32 cellular contexts compared by ENCODE assay signal in the genomic region with DNA sequence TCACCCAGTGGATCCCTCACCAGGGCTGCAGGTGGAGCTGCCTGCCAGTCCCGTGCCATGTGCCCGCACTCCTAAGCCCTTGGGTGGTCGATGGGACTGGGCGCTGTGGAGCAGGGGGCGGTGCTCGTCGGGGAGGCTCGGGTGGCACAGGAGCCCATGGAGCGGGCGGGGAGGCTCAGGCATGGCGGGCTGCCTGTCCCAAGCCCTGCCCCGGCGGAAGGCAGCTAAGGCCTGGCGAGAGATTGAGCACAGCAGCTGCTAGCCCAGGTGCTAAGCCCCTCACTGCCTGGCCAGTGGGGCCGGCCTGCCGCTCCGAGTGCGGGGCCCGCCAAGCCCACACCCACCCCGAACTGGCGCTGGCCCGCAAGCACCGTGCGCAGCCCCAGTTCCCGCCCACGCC.
"Had no signal": no experiment of that assay in that cellular context is flagged by ENCODE, and none has a peak within 500 bp of the region (broad histone marks: within the 10 kb centered on the region; RNA-seq: fewer than 3 reads in every experiment).

No MANE protein-coding gene starts in this region.

- H3K27me3 ChIP-seq: adrenal gland, ascending aorta, body of pancreas, brain microvascular endothelial cell, breast epithelium, cardiac muscle cell had no signal

- H3K36me3 ChIP-seq: adrenal gland, ascending aorta, brain microvascular endothelial cell, breast epithelium, cardiac muscle cell had no signal

- H3K27ac ChIP-seq: adrenal gland, ascending aorta, body of pancreas, brain microvascular endothelial cell, breast epithelium, cardiac muscle cell had no signal

- H3K4me1 ChIP-seq: adrenal gland, ascending aorta, body of pancreas, breast epithelium had no signal

- H3K4me3 ChIP-seq: adrenal gland, ascending aorta, body of pancreas, breast epithelium, cardiac muscle cell had no signal

- ATAC-seq: activated naive CD4-positive, alpha-beta T cell treated with anti-CD3 and anti-CD28 coated beads, Interleukin-2, amount 50 U/mL, for 72 hours; activated naive CD8-positive, alpha-beta T cell treated with anti-CD3 and anti-CD28 coated beads, Interleukin-2, amount 50 U/mL, for 24 hours; activated T-cell treated with anti-CD3 and anti-CD28 coated beads, Interleukin-2, amount 50 U/mL, for 4 hours; activated T-cell treated with anti-CD3 and anti-CD28 coated beads, Interleukin-2, amount 50 U/mL, for 72 hours; activated T-helper 17 cell treated with anti-CD3 and anti-CD28 coated beads, Interleukin-2, amount 50 U/mL, for 72 hours; body of pancreas had no signal

- DNase-seq: activated effector memory CD4-positive, alpha-beta T cell treated with anti-CD3 and anti-CD28 coated beads, Interleukin-2, amount 50 U/mL, for 16 hours; activated effector memory CD4-positive, alpha-beta T cell treated with Interleukin-2 at 50 U/mL for 16 hours; activated gamma-delta T cell; activated gamma-delta T cell treated with Interleukin-2 at 50 U/mL for 16 hours; activated naive CD4-positive, alpha-beta T cell; activated naive CD4-positive, alpha-beta T cell treated with anti-CD3 and anti-CD28 coated beads for 36 hours; activated naive CD4-positive, alpha-beta T cell treated with anti-CD3 and anti-CD28 coated beads, Interleukin-2, amount 10 ng/mL, durations not matched to agents 7 days and 5 days; activated naive CD4-positive, alpha-beta T cell treated with anti-CD3 and anti-CD28 coated beads, Interleukin-2, amount 50 U/mL, for 16 hours; activated naive CD4-positive, alpha-beta T cell treated with Interleukin-2 at 50 U/mL for 16 hours; activated naive CD8-positive, alpha-beta T cell treated with anti-CD3 and anti-CD28 coated beads for 36 hours; activated naive CD8-positive, alpha-beta T cell treated with anti-CD3 and anti-CD28 coated beads, Interleukin-2, amount 10 ng/mL, durations not matched to agents 7 days and 5 days; activated naive CD8-positive, alpha-beta T cell treated with anti-CD3 and anti-CD28 coated beads, Interleukin-2, amount 50 U/mL, for 24 hours; activated T-cell treated with anti-CD3 and anti-CD28 coated beads, Interleukin-2, amount 50 U/mL, for 1 hour; activated T-cell treated with anti-CD3 and anti-CD28 coated beads, Interleukin-2, amount 50 U/mL, for 24 hours; activated T-cell treated with anti-CD3 and anti-CD28 coated beads, Interleukin-2, amount 50 U/mL, for 4 hours; activated T-cell treated with anti-CD3 and anti-CD28 coated beads, Interleukin-2, amount 50 U/mL, for 48 hours; activated T-cell treated with anti-CD3 and anti-CD28 coated beads, Interleukin-2, amount 50 U/mL, for 72 hours; adrenal gland; amniotic stem cell; amygdala; anterior cingulate cortex; aorta; body of pancreas; brain microvascular endothelial cell; caudate nucleus; central memory CD4-positive, alpha-beta T cell; cerebellar nuclear complex had no signal

- H3K9me3 ChIP-seq: adrenal gland, ascending aorta, body of pancreas, breast epithelium had no signal
